Comparison of ENCODE assay signal across 1 cellular context in the genomic region with DNA sequence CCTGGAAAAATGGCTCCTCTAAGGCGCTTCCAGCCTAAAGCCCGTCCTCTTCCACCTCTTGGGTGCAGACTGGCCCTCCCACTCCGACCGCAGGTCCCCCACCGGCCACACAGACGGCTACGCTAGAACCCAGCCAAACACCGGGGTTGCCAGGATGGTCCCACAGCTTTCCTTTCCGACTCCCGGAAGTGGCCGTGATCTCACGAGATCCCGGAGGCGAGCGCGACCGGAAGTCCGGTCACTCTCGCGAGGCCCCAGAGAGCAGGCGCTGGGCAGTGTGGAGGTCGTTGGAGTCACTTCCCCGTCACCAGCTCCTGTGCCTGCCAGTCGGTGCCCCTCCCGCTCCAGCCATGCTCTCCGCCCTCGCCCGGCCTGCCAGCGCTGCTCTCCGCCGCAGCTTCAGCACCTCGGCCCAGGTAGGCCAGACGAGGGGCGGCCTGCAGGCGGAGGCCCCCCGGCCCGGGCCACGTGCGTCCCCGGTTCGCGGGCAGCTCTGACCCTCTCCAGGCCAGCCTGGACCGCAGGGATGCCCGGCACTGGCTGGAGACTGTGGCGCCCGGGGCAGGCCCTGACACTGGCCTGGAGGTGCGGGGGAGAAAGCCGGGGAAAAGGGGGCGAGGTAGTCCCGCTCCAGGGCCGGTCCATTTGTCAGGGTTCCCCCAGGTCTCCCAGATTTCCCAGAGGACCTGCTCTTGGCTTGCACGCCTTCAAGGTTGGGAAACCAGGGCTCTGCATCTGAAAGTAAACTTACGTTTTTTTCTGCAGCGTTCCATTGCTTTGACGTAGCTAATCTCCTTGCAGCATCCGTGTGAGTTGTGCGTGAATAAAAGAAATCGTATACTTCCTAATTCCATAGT.
TF ChIP-seq lines count a peak whose summit lies in the region.

A gene with protein sequence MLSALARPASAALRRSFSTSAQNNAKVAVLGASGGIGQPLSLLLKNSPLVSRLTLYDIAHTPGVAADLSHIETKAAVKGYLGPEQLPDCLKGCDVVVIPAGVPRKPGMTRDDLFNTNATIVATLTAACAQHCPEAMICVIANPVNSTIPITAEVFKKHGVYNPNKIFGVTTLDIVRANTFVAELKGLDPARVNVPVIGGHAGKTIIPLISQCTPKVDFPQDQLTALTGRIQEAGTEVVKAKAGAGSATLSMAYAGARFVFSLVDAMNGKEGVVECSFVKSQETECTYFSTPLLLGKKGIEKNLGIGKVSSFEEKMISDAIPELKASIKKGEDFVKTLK (plus strand): TSS at position 296 of the 857 bp plus-strand sequence. CDS start 55 bp downstream, at position 351.
TSS of gene STYXL1 (minus strand) at position 190 of the 857 bp plus-strand sequence. CDS start 17,477 bp downstream, outside the sequence.

TF ChIP-seq in K562, 482 proteins besides CTCF, POLR2A, EP300 and RAD21 (continued from another document and continues in another):
- TF ChIP-seq ZNF41 (CRISPR knock-in tag; conservative IDR thresholded peaks at IDR 0.05): no peak
- TF ChIP-seq RFX5 (IDR thresholded peaks at IDR 0.05; ENCODE audit: low read depth, low read length): 0 out of 2 replicates have a peak, but pooled peaks have one; percentile 21
- peak; percentile 48 for TF ChIP-seq TAF7 (tag; IDR thresholded peaks at IDR 0.05)
- peak; percentile 62; the same call in 1 of the 2 replicates for TF ChIP-seq ZBTB7A (IDR thresholded peaks at IDR 0.05; ENCODE audit: borderline replicate concordance, control insufficient read depth, low read depth, low read length)
- no peak for TF ChIP-seq SRSF7 (optimal IDR thresholded peaks at IDR 0.05; ENCODE audit: low read depth, low read length)
- TF ChIP-seq IRF9 (tag; IDR thresholded peaks at IDR 0.05): no peak
- no peak for TF ChIP-seq RBM34 (IDR thresholded peaks at IDR 0.05; ENCODE audit: borderline replicate concordance, insufficient read depth, low read length)
- TF ChIP-seq ZNF766 (CRISPR knock-in tag; conservative IDR thresholded peaks at IDR 0.05): no peak; the same call in 1 of the 2 replicates
- peak; percentile 85; the same call in 1 of the 2 replicates for TF ChIP-seq NR3C1 (CRISPR knock-in tag; IDR thresholded peaks at IDR 0.05)
- peak; percentile 89 for TF ChIP-seq KLF1 (tag; IDR thresholded peaks at IDR 0.05)
- TF ChIP-seq CSDE1 (IDR thresholded peaks at IDR 0.05): peak in 1 of 2 experiments; percentile 36; a peak in 1 of 4 replicates
- peak; percentile 85 for TF ChIP-seq HMBOX1 (IDR thresholded peaks at IDR 0.05)
- 0 out of 2 replicates have a peak, but pooled peaks have one; percentile 5 for TF ChIP-seq NR4A1 (CRISPR knock-in tag; IDR thresholded peaks at IDR 0.05)
- TF ChIP-seq NR4A1 (tag; IDR thresholded peaks at IDR 0.05): 0 out of 2 replicates have a peak, but pooled peaks have one; percentile 65
- no peak for TF ChIP-seq ZC3H11A (IDR thresholded peaks at IDR 0.05; ENCODE audit: low read depth, low read length)
- no peak for TF ChIP-seq PHTF2 (CRISPR knock-in tag; IDR thresholded peaks at IDR 0.05)
- TF ChIP-seq POLR2H (tag; IDR thresholded peaks at IDR 0.05; ENCODE audit: low read depth): peak; percentile 89
- TF ChIP-seq ILF3 (IDR thresholded peaks at IDR 0.05; ENCODE audit: borderline replicate concordance): no peak
- TF ChIP-seq DACH1 (IDR thresholded peaks at IDR 0.05; ENCODE audit: partially characterized antibody): no peak
- TF ChIP-seq, protein P1, sequence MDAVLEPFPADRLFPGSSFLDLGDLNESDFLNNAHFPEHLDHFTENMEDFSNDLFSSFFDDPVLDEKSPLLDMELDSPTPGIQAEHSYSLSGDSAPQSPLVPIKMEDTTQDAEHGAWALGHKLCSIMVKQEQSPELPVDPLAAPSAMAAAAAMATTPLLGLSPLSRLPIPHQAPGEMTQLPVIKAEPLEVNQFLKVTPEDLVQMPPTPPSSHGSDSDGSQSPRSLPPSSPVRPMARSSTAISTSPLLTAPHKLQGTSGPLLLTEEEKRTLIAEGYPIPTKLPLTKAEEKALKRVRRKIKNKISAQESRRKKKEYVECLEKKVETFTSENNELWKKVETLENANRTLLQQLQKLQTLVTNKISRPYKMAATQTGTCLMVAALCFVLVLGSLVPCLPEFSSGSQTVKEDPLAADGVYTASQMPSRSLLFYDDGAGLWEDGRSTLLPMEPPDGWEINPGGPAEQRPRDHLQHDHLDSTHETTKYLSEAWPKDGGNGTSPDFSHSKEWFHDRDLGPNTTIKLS (IDR thresholded peaks at IDR 0.05; ENCODE audit: borderline replicate concordance, low read depth): peak; percentile 98
- TF ChIP-seq NR2C2 (CRISPR knock-in tag; IDR thresholded peaks at IDR 0.05): peak; percentile 78
- TF ChIP-seq NR2C2 (tag; IDR thresholded peaks at IDR 0.05): peak; percentile 94
- TF ChIP-seq TCF15 (CRISPR knock-in tag; IDR thresholded peaks at IDR 0.05): no peak
- peak; percentile 74 for TF ChIP-seq HDAC3 (IDR thresholded peaks at IDR 0.05; ENCODE audit: borderline replicate concordance, partially characterized antibody)
- TF ChIP-seq JUN (IDR thresholded peaks at IDR 0.05; ENCODE audit: borderline replicate concordance, low read depth, low read length): peak; percentile 65; the same call in 1 of the 2 replicates
- TF ChIP-seq JUN (CRISPR knock-in tag; IDR thresholded peaks at IDR 0.05; ENCODE audit: borderline replicate concordance): peak; percentile 55; the same call in 1 of the 2 replicates
- TF ChIP-seq NFXL1 (CRISPR knock-in tag; IDR thresholded peaks at IDR 0.05): no peak
- 0 out of 2 replicates have a peak, but pooled peaks have one; percentile 49 for TF ChIP-seq TRIM28 (IDR thresholded peaks at IDR 0.05)
- peak; percentile 94 for TF ChIP-seq MXI1 (IDR thresholded peaks at IDR 0.05; ENCODE audit: low read depth, low read length)
- TF ChIP-seq CHD1 (IDR thresholded peaks at IDR 0.05; ENCODE audit: low read length): peak; percentile 70
- TF ChIP-seq MBD2 (IDR thresholded peaks at IDR 0.05; ENCODE audit: borderline replicate concordance, low read depth): peak; percentile 58; the same call in 1 of the 2 replicates
- no peak for TF ChIP-seq ZNF586 (CRISPR knock-in tag; conservative IDR thresholded peaks at IDR 0.05)
- TF ChIP-seq SAFB2 (IDR thresholded peaks at IDR 0.05; ENCODE audit: borderline replicate concordance, low read depth, low read length, severe bottlenecking): no peak
- TF ChIP-seq PHF8 (IDR thresholded peaks at IDR 0.05; ENCODE audit: borderline replicate concordance, low read length): peak; percentile 97
- no peak for TF ChIP-seq MTA2 (IDR thresholded peaks at IDR 0.05; ENCODE audit: low read depth)
- TF ChIP-seq ZSCAN32 (CRISPR knock-in tag; IDR thresholded peaks at IDR 0.05): no peak
- TF ChIP-seq PTTG1 (tag; IDR thresholded peaks at IDR 0.05; ENCODE audit: low read depth): no peak
- TF ChIP-seq, protein P2, sequence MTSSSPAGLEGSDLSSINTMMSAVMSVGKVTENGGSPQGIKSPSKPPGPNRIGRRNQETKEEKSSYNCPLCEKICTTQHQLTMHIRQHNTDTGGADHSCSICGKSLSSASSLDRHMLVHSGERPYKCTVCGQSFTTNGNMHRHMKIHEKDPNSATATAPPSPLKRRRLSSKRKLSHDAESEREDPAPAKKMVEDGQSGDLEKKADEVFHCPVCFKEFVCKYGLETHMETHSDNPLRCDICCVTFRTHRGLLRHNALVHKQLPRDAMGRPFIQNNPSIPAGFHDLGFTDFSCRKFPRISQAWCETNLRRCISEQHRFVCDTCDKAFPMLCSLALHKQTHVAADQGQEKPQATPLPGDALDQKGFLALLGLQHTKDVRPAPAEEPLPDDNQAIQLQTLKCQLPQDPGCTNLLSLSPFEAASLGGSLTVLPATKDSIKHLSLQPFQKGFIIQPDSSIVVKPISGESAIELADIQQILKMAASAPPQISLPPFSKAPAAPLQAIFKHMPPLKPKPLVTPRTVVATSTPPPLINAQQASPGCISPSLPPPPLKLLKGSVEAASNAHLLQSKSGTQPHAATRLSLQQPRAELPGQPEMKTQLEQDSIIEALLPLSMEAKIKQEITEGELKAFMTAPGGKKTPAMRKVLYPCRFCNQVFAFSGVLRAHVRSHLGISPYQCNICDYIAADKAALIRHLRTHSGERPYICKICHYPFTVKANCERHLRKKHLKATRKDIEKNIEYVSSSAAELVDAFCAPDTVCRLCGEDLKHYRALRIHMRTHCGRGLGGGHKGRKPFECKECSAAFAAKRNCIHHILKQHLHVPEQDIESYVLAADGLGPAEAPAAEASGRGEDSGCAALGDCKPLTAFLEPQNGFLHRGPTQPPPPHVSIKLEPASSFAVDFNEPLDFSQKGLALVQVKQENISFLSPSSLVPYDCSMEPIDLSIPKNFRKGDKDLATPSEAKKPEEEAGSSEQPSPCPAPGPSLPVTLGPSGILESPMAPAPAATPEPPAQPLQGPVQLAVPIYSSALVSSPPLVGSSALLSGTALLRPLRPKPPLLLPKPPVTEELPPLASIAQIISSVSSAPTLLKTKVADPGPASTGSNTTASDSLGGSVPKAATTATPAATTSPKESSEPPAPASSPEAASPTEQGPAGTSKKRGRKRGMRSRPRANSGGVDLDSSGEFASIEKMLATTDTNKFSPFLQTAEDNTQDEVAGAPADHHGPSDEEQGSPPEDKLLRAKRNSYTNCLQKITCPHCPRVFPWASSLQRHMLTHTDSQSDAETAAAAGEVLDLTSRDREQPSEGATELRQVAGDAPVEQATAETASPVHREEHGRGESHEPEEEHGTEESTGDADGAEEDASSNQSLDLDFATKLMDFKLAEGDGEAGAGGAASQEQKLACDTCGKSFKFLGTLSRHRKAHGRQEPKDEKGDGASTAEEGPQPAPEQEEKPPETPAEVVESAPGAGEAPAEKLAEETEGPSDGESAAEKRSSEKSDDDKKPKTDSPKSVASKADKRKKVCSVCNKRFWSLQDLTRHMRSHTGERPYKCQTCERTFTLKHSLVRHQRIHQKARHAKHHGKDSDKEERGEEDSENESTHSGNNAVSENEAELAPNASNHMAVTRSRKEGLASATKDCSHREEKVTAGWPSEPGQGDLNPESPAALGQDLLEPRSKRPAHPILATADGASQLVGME (CRISPR knock-in tag; IDR thresholded peaks at IDR 0.05): 0 out of 2 replicates have a peak, but pooled peaks have one; percentile 68
- TF ChIP-seq ZNF57 (CRISPR knock-in tag; IDR thresholded peaks at IDR 0.05): no peak
- TF ChIP-seq TAF1 (IDR thresholded peaks at IDR 0.05; ENCODE audit: control insufficient read depth, extremely low read depth, insufficient read depth, low read length, severe bottlenecking): peak; percentile 94
- TF ChIP-seq ZNF707 (CRISPR knock-in tag; conservative IDR thresholded peaks at IDR 0.05): no peak
- no peak for TF ChIP-seq ZNF311 (CRISPR knock-in tag; IDR thresholded peaks at IDR 0.05)
- TF ChIP-seq IFI16 (CRISPR knock-in tag; IDR thresholded peaks at IDR 0.05): no peak
- TF ChIP-seq HNRNPK (IDR thresholded peaks at IDR 0.05; ENCODE audit: low read depth, low read length, poor library complexity, severe bottlenecking): no peak
- TF ChIP-seq SMC3 (conservative IDR thresholded peaks at IDR 0.05; ENCODE audit: insufficient read depth, low read depth, low read length): no peak
- TF ChIP-seq TEAD1 (CRISPR knock-in tag; IDR thresholded peaks at IDR 0.05): peak; percentile 41 to 74; a peak in 2 of 4 replicates
- peak in 1 of 2 experiments; percentile 73; a peak in 2 of 4 replicates for TF ChIP-seq NONO (IDR thresholded peaks at IDR 0.05; ENCODE audit: low read depth in 2 of 2, low read length in 1 of 2)
- peak; percentile 96; the same call in 1 of the 2 replicates for TF ChIP-seq GTF2E2 (tag; IDR thresholded peaks at IDR 0.05)
- no peak for TF ChIP-seq DDX20 (tag; IDR thresholded peaks at IDR 0.05; ENCODE audit: low read depth)
- TF ChIP-seq, protein P3, sequence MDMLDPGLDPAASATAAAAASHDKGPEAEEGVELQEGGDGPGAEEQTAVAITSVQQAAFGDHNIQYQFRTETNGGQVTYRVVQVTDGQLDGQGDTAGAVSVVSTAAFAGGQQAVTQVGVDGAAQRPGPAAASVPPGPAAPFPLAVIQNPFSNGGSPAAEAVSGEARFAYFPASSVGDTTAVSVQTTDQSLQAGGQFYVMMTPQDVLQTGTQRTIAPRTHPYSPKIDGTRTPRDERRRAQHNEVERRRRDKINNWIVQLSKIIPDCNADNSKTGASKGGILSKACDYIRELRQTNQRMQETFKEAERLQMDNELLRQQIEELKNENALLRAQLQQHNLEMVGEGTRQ (CRISPR knock-in tag; IDR thresholded peaks at IDR 0.05): no peak
- TF ChIP-seq RCOR1 (IDR thresholded peaks at IDR 0.05; ENCODE audit: borderline replicate concordance in 1 of 2, low read depth in 2 of 2, low read length in 2 of 2): peak in 1 of 2 experiments; percentile 48; a peak in 1 of 4 replicates
- peak; percentile 67; the same call in 1 of the 2 replicates for TF ChIP-seq RB1 (IDR thresholded peaks at IDR 0.05; ENCODE audit: low read depth)
- peak; percentile 44; the same call in 1 of the 2 replicates for TF ChIP-seq SREBF1 (IDR thresholded peaks at IDR 0.05; ENCODE audit: borderline replicate concordance, low read depth, low read length)
- TF ChIP-seq KAT8 (IDR thresholded peaks at IDR 0.05; ENCODE audit: low read depth): no peak
- TF ChIP-seq NR2C1 (IDR thresholded peaks at IDR 0.05): peak; percentile 79
- peak; percentile 77 for TF ChIP-seq NR2C1 (tag; IDR thresholded peaks at IDR 0.05)
- TF ChIP-seq ZZZ3 (IDR thresholded peaks at IDR 0.05): peak; percentile 71; the same call in 1 of the 2 replicates
- TF ChIP-seq MXD1 (CRISPR knock-in tag; IDR thresholded peaks at IDR 0.05; ENCODE audit: borderline replicate concordance, poor library complexity, severe bottlenecking): peak; percentile 93
